In genomic region chr10:28991738-28992270, GRCh38 we compare ENCODE assay signal across 9 cellular contexts.
DNase-seq lines count a peak whose midpoint lies in the region; ATAC-seq and TF ChIP-seq lines count a peak whose summit lies in the region.
"Had no signal": no experiment of that assay in that cellular context is flagged by ENCODE, and none has a peak within 500 bp of the region (broad histone marks: within the 10 kb centered on the region; RNA-seq: fewer than 3 reads in every experiment).

No MANE protein-coding gene starts in this region.

- no peak overlapping the region for H3K27ac ChIP-seq in DOHH2 (ENCODE audit: low read depth, low read length)
- no peak overlapping the region for H3K27ac ChIP-seq in mesendoderm (ENCODE audit: low read depth, low read length)
- no peak overlapping the region for H3K27ac ChIP-seq in upper lobe of left lung
- H3K27ac ChIP-seq: SK-N-MC had no signal

- no peak overlapping the region for H3K9ac ChIP-seq in mesendoderm (ENCODE audit: low read length)

- H3K4me2 ChIP-seq in DOHH2 (ENCODE audit: low read length) (no peak overlapping the region), mesendoderm (ENCODE audit: low read length) (no peak overlapping the region)

- H3K36me3 ChIP-seq in DOHH2 (ENCODE audit: control insufficient read depth, low read length) (no peaks in the 10 kb centered on the region), mesendoderm (ENCODE audit: control insufficient read depth, insufficient read depth, low read length) (no peaks in the 10 kb centered on the region), upper lobe of left lung (no peaks in the 10 kb centered on the region)

- no peaks in the 10 kb centered on the region for H3K9me2 ChIP-seq in DOHH2 (replicated peaks; ENCODE audit: control insufficient read depth, low read length)

- peak; percentile 78 for ATAC-seq in SK-N-SH treated with all-trans-retinoic acid at 6 μM for 48 hours
- ATAC-seq in upper lobe of left lung (ENCODE audit: low FRiP score in 2 of 2): peak; percentile 75 to 87
- ATAC-seq in HG02588 (IDR thresholded peaks at IDR 0.05; ENCODE audit: unreplicated experiment): no peak

- peak overlapping the region; percentile 59 for H2BK15ac ChIP-seq in mesendoderm (replicated peaks; ENCODE audit: low read depth)

- H3F3A ChIP-seq in DOHH2 (ENCODE audit: control insufficient read depth, insufficient read depth): no peaks in the 10 kb centered on the region

- peak overlapping the region; percentile 66 for H2BK5ac ChIP-seq in mesendoderm (ENCODE audit: low read length)

- H3K79me1 ChIP-seq in mesendoderm (ENCODE audit: low read length): no peaks in the 10 kb centered on the region

- peak overlapping the region; percentile 90 for H3K4ac ChIP-seq in mesendoderm (ENCODE audit: low read depth, low read length)

- no peak overlapping the region for H3K4me3 ChIP-seq in DOHH2 (ENCODE audit: low read length)
- no peak overlapping the region for H3K4me3 ChIP-seq in choroid plexus epithelial cell (ENCODE audit: low read depth, low read length)
- H3K4me3 ChIP-seq in mesendoderm (ENCODE audit: low read length): no peak overlapping the region
- no peak overlapping the region for H3K4me3 ChIP-seq in upper lobe of left lung
- H3K4me3 ChIP-seq: SK-N-MC had no signal

- H3K23ac ChIP-seq in mesendoderm (ENCODE audit: low read length): no peak overlapping the region

- H4K8ac ChIP-seq in mesendoderm (ENCODE audit: low read depth, low read length): no peak overlapping the region

- H2BK120ac ChIP-seq in mesendoderm (ENCODE audit: low read depth, low read length): no peak overlapping the region

- TF ChIP-seq CTCF in DOHH2 (IDR thresholded peaks at IDR 0.05; ENCODE audit: low read depth, low read length, poor library complexity, severe bottlenecking): peak; percentile 78
- TF ChIP-seq CTCF in choroid plexus epithelial cell (conservative IDR thresholded peaks at IDR 0.05; ENCODE audit: low read depth, low read length): peak; percentile 92
- peak; percentile 46 to 68 (median 56) for TF ChIP-seq CTCF in upper lobe of left lung (IDR thresholded peaks at IDR 0.05)

- peak; percentile 46 for DNase-seq in HS-27A (ENCODE audit: low read depth)
- DNase-seq in choroid plexus epithelial cell (ENCODE audit: low read depth): peak; percentile 71
- peak; percentile 88 for DNase-seq in mesendoderm
- DNase-seq in upper lobe of left lung: peak in 1 of 2 donors; percentile 34
- DNase-seq in cerebellum (ENCODE audit: low spot score): no peak

- no peaks in the 10 kb centered on the region for H4K20me1 ChIP-seq in DOHH2 (ENCODE audit: control insufficient read depth, insufficient read depth, low read depth, low read length)

- no peak overlapping the region for H4K5ac ChIP-seq in mesendoderm (ENCODE audit: low read length)

- WGBS in mesendoderm (ENCODE audit: extremely low coverage, insufficient coverage, low lambda C conversion rate): no CpG with 5 or more reads among the region's 1 CpG
- 22 to 33% methylated on average over 1 of the region's 1 CpG for WGBS in upper lobe of left lung, 2 donors

- H2AK5ac ChIP-seq in mesendoderm (ENCODE audit: low read length): no peak overlapping the region

- H3K9me3 ChIP-seq in DOHH2 (ENCODE audit: control insufficient read depth, insufficient read depth, low read length) (no peaks in the 10 kb centered on the region), upper lobe of left lung (no peaks in the 10 kb centered on the region)

- no peaks in the 10 kb centered on the region for H3K27me3 ChIP-seq in DOHH2 (ENCODE audit: control insufficient read depth, low read length)
- H3K27me3 ChIP-seq in mesendoderm (ENCODE audit: insufficient read depth, low read length, poor library complexity): no peaks in the 10 kb centered on the region
- H3K27me3 ChIP-seq in upper lobe of left lung: no peaks in the 10 kb centered on the region

- peak overlapping the region; percentile 61 for H3K56ac ChIP-seq in mesendoderm (ENCODE audit: low read length)

- TF ChIP-seq EP300 in upper lobe of left lung (IDR thresholded peaks at IDR 0.05): no peak

- peak overlapping the region; percentile 81 for H3K18ac ChIP-seq in mesendoderm (ENCODE audit: low read length)

- H3K4me1 ChIP-seq in DOHH2 (ENCODE audit: control insufficient read depth, low read length) (no peaks in the 10 kb centered on the region), mesendoderm (ENCODE audit: control insufficient read depth, low read depth, low read length) (peaks cover 2% of the 10 kb centered on the region), upper lobe of left lung (peaks cover 0 to 8% (median 2%) of the 10 kb centered on the region in 4 donors)

- TF ChIP-seq POLR2A in upper lobe of left lung (IDR thresholded peaks at IDR 0.05): no peak

- H3K79me2 ChIP-seq in DOHH2 (ENCODE audit: control insufficient read depth, low read length) (no peaks in the 10 kb centered on the region), mesendoderm (ENCODE audit: control insufficient read depth, insufficient read depth, low read length) (no peaks in the 10 kb centered on the region)

TF ChIP-seq in SK-N-SH treated with all-trans-retinoic acid at 6 μM for 48 hours, 23 proteins besides CTCF, POLR2A, EP300 and RAD21:
- TF ChIP-seq PPARA (CRISPR knock-in tag; IDR thresholded peaks at IDR 0.05; ENCODE audit: borderline replicate concordance): no peak
- TF ChIP-seq TCF4 (CRISPR knock-in tag; IDR thresholded peaks at IDR 0.05; ENCODE audit: borderline replicate concordance): no peak
- TF ChIP-seq POU6F1 (CRISPR knock-in tag; IDR thresholded peaks at IDR 0.05; ENCODE audit: borderline replicate concordance, low read depth): no peak
- TF ChIP-seq PATZ1 (CRISPR knock-in tag; IDR thresholded peaks at IDR 0.05; ENCODE audit: borderline replicate concordance): no peak
- TF ChIP-seq RARB (CRISPR knock-in tag; IDR thresholded peaks at IDR 0.05): no peak
- TF ChIP-seq ZFP30 (CRISPR knock-in tag; IDR thresholded peaks at IDR 0.05): peak; percentile 82
